In the genomic region with DNA sequence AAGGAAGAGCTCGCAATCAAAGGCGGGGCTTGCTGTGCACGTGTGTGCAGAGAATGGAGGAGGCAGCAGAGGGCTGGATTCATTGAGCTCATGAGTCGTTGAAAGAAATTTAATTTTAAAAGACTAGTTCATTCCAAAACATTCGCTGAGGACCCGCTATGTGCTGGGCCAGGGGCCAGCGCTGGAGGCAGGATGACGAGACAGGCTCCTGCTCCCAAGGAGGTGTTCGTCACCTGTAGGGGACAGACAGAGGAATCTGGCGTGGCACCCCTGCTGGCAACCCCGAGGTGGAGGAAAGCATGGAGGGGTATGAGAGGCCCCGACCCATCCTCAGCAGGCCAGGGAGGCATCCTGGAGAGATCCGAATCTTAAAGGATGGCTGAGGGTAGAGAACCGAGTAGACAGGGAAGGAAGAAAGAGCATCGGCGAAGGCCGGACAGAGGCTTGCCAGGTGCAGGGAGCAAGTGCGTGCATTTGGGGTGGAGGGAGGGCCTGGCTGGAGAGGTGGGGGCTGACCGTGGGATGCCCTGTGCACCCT, we compare ENCODE assay signal across 15 cellular contexts.
DNase-seq lines count a peak whose midpoint lies in the region; ATAC-seq and TF ChIP-seq lines count a peak whose summit lies in the region.
"Had no signal": no experiment of that assay in that cellular context is flagged by ENCODE, and none has a peak within 500 bp of the region (broad histone marks: within the 10 kb centered on the region; RNA-seq: fewer than 3 reads in every experiment).

No MANE protein-coding gene starts in this region.

- no peak overlapping the region for H3K27ac Mint-ChIP-seq in endothelial cell (ENCODE audit: unreplicated experiment)
- H3K27ac Mint-ChIP-seq: CD4-positive, alpha-beta memory T cell had no signal

- H3K36me3 Mint-ChIP-seq in endothelial cell (ENCODE audit: low read depth, unreplicated experiment): no peaks in the 10 kb centered on the region
- H3K36me3 Mint-ChIP-seq: CD4-positive, alpha-beta memory T cell had no signal

- peaks cover 7% of the 10 kb centered on the region for H3K4me1 Mint-ChIP-seq in endothelial cell (ENCODE audit: unreplicated experiment)

- H3K4me3 Mint-ChIP-seq in endothelial cell (ENCODE audit: unreplicated experiment): peak overlapping the region; percentile 32
- H3K4me3 Mint-ChIP-seq: CD4-positive, alpha-beta memory T cell had no signal

- H3K27me3 ChIP-seq in heart right ventricle (peaks cover 0 to 56% (median 38%) of the 10 kb centered on the region in 7 donors), osteoblast (ENCODE audit: insufficient read depth, low read length) (no peaks in the 10 kb centered on the region), upper lobe of right lung (peaks cover 24% of the 10 kb centered on the region)
- H3K27me3 ChIP-seq: BLaER1 treated with 17β-estradiol and CSF1 and Interleukin-3, amounts not matched to agents 10 nM and 100 nM had no signal

- H3K79me2 ChIP-seq in osteoblast (ENCODE audit: insufficient read depth, low read length): no peaks in the 10 kb centered on the region

- ATAC-seq in heart right ventricle (no peak), upper lobe of right lung (no peak)

- TF ChIP-seq CTCF in heart right ventricle (IDR thresholded peaks at IDR 0.05) (no peak), endothelial cell (IDR thresholded peaks at IDR 0.05; ENCODE audit: unreplicated experiment) (no peak), osteoblast (IDR thresholded peaks at IDR 0.05; ENCODE audit: extremely low read depth, low read depth, low read length) (no peak), upper lobe of right lung (IDR thresholded peaks at IDR 0.05) (no peak)

- H3K4me3 ChIP-seq in heart right ventricle: no peak overlapping the region
- H3K4me3 ChIP-seq in osteoblast (ENCODE audit: insufficient read depth, low read length): no peak overlapping the region
- H3K4me3 ChIP-seq in upper lobe of right lung: no peak overlapping the region
- H3K4me3 ChIP-seq: BLaER1 treated with 17β-estradiol and CSF1 and Interleukin-3, amounts not matched to agents 10 nM and 100 nM had no signal

- WGBS in heart right ventricle, 2 donors: 70 to 71% methylated on average over 19 of the region's 19 CpGs

- H3K4me2 ChIP-seq in osteoblast (ENCODE audit: insufficient read depth, low read length): no peak overlapping the region
- H3K4me2 ChIP-seq: BLaER1 treated with 17β-estradiol and CSF1 and Interleukin-3, amounts not matched to agents 10 nM and 100 nM had no signal

- peaks cover 15% of the 10 kb centered on the region for H3K27me3 Mint-ChIP-seq in endothelial cell (ENCODE audit: unreplicated experiment)

- H3K27ac ChIP-seq in heart right ventricle: no peak overlapping the region
- H3K27ac ChIP-seq in osteoblast (ENCODE audit: low read depth, low read length): no peak overlapping the region
- no peak overlapping the region for H3K27ac ChIP-seq in upper lobe of right lung
- H3K27ac ChIP-seq: BLaER1 treated with 17β-estradiol and CSF1 and Interleukin-3, amounts not matched to agents 10 nM and 100 nM; HL-60 had no signal

- no peaks in the 10 kb centered on the region for H3K36me3 ChIP-seq in heart right ventricle
- no peaks in the 10 kb centered on the region for H3K36me3 ChIP-seq in osteoblast (ENCODE audit: insufficient read depth, low read length)
- H3K36me3 ChIP-seq in upper lobe of right lung: no peaks in the 10 kb centered on the region
- H3K36me3 ChIP-seq: BLaER1 treated with 17β-estradiol and CSF1 and Interleukin-3, amounts not matched to agents 10 nM and 100 nM had no signal

- no peaks in the 10 kb centered on the region for H4K20me1 ChIP-seq in osteoblast (ENCODE audit: insufficient read depth, low read length)
- H4K20me1 ChIP-seq: BLaER1 treated with 17β-estradiol and CSF1 and Interleukin-3, amounts not matched to agents 10 nM and 100 nM had no signal

- no peak overlapping the region for H2AFZ ChIP-seq in osteoblast (ENCODE audit: low read length)

- H3K9me3 ChIP-seq in heart right ventricle (no peaks in the 10 kb centered on the region), osteoblast (ENCODE audit: low read depth, low read length) (no peaks in the 10 kb centered on the region), upper lobe of right lung (no peaks in the 10 kb centered on the region)
- H3K9me3 ChIP-seq: BLaER1 treated with 17β-estradiol and CSF1 and Interleukin-3, amounts not matched to agents 10 nM and 100 nM had no signal

- intact Hi-C loops in cardiac septum (cut with DNase I): no loop called here
- intact Hi-C loops in heart right ventricle (cut with DNase I): no loop called here
- intact Hi-C loops in upper lobe of right lung (cut with DNase I): no loop called here

- no peaks in the 10 kb centered on the region for H3K4me1 ChIP-seq in heart right ventricle
- H3K4me1 ChIP-seq in osteoblast (ENCODE audit: insufficient read depth, low read length): no peaks in the 10 kb centered on the region
- no peaks in the 10 kb centered on the region for H3K4me1 ChIP-seq in upper lobe of right lung
- H3K4me1 ChIP-seq: BLaER1 treated with 17β-estradiol and CSF1 and Interleukin-3, amounts not matched to agents 10 nM and 100 nM had no signal

- no peaks in the 10 kb centered on the region for H3K9me3 Mint-ChIP-seq in endothelial cell (ENCODE audit: unreplicated experiment)

- DNase-seq in cardiac septum (ENCODE audit: low spot score) (peak; percentile 31), heart right ventricle (no peak), endothelial cell (ENCODE audit: low spot score) (no peak), osteoblast (ENCODE audit: insufficient read length, low spot score, missing footprints) (peak; percentile 59), upper lobe of right lung (peak; percentile 53), NOMO-1 treated with dmso at 0.1 percent for 144 hours (lab: John Stamatoyannopoulos, UW; ENCODE audit: unreplicated experiment) (no peak), DMS53 (lab: John Stamatoyannopoulos, UW) (no peak), inferior parietal cortex (ENCODE audit: extremely low spot score) (no peak)
- DNase-seq: ACHN; CD4-positive, alpha-beta memory T cell; DMS153; DND-41; GDM1 had no signal

Comparison
In these comparisons a context has a peak if more than half of its experiments do, and no peak if none do; other contexts are left out.
1. DNase-seq: peak in cardiac septum (single experiment), osteoblast (single experiment) and upper lobe of right lung (single experiment); none in heart right ventricle (0 of 2), endothelial cell (single experiment), NOMO-1 treated with dmso at 0.1 percent for 144 hours (single experiment), DMS53 (single experiment) and inferior parietal cortex (single experiment).